In genomic region chr17:43702636-43703035, GRCh38 we compare ENCODE assay signal across 1 cellular context.
TF ChIP-seq lines count a peak whose summit lies in the region.

No MANE protein-coding gene starts in this region.

TF ChIP-seq in SK-N-SH, 30 proteins besides CTCF, POLR2A, EP300 and RAD21 (continued from another document):
- no peak for TF ChIP-seq USF2 (IDR thresholded peaks at IDR 0.05; ENCODE audit: borderline replicate concordance, low read depth, low read length)
- no peak for TF ChIP-seq ELF1 (IDR thresholded peaks at IDR 0.05)
- no peak for TF ChIP-seq GABPA (IDR thresholded peaks at IDR 0.05; ENCODE audit: low read depth)
